3 cellular contexts compared by ENCODE assay signal in the genomic region with DNA sequence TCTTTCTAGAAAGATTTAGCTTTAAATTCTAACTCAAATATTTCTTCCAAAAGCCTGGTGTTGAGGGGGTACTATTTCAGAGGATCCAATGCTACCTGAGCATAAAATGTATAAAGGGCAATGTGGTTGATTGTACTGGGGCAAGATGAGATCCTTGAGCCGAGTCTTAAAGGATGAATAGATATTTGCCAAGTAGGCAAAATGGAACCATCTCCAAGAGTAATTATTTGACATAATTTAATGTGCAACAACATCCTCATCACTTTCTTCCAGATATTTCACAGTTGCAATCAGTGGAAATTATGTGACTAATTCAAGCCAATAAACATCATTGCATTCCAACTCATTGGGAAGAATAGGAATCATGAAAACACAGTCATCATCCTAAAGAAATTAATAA.
A peak's percentile ranks its signal among the peaks of the same experiment; 100 is the strongest.
TF ChIP-seq lines count a peak whose summit lies in the region.

No MANE protein-coding gene starts in this region.

TF ChIP-seq in A549, 52 proteins besides CTCF, POLR2A, EP300 and RAD21:
- TF ChIP-seq MAFK (IDR thresholded peaks at IDR 0.05; ENCODE audit: partially characterized antibody) (peak; percentile 48), RARB (CRISPR knock-in tag; IDR thresholded peaks at IDR 0.05) (no peak)
TF ChIP-seq in A549: peak in this region for 1.

TF ChIP-seq in IMR-90, 13 proteins besides CTCF, POLR2A, EP300 and RAD21:
- TF ChIP-seq RCOR1 (IDR thresholded peaks at IDR 0.05; ENCODE audit: insufficient replicate concordance, low read length) (no peak), MAFK (IDR thresholded peaks at IDR 0.05; ENCODE audit: low read depth, low read length) (peak; percentile 73)

TF ChIP-seq in K562, 482 proteins besides CTCF, POLR2A, EP300 and RAD21:
- TF ChIP-seq, protein P1, sequence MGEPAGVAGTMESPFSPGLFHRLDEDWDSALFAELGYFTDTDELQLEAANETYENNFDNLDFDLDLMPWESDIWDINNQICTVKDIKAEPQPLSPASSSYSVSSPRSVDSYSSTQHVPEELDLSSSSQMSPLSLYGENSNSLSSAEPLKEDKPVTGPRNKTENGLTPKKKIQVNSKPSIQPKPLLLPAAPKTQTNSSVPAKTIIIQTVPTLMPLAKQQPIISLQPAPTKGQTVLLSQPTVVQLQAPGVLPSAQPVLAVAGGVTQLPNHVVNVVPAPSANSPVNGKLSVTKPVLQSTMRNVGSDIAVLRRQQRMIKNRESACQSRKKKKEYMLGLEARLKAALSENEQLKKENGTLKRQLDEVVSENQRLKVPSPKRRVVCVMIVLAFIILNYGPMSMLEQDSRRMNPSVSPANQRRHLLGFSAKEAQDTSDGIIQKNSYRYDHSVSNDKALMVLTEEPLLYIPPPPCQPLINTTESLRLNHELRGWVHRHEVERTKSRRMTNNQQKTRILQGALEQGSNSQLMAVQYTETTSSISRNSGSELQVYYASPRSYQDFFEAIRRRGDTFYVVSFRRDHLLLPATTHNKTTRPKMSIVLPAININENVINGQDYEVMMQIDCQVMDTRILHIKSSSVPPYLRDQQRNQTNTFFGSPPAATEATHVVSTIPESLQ (CRISPR knock-in tag; IDR thresholded peaks at IDR 0.05) = no peak
- TF ChIP-seq CREB1 (IDR thresholded peaks at IDR 0.05) (no peak), CREB1 (CRISPR knock-in tag; IDR thresholded peaks at IDR 0.05) (no peak), HDAC1 (IDR thresholded peaks at IDR 0.05) (no peak), RAD51 (IDR thresholded peaks at IDR 0.05; ENCODE audit: borderline replicate concordance, low read depth) (no peak), ZNF696 (CRISPR knock-in tag; conservative IDR thresholded peaks at IDR 0.05) (no peak), ZNF316 (IDR thresholded peaks at IDR 0.05) (peak; percentile 8; the same call in 1 of the 2 replicates), ZNF764 (CRISPR knock-in tag; IDR thresholded peaks at IDR 0.05; ENCODE audit: low read depth) (no peak)
